Comparison of ENCODE assay signal across 18 cellular contexts in the genomic region with DNA sequence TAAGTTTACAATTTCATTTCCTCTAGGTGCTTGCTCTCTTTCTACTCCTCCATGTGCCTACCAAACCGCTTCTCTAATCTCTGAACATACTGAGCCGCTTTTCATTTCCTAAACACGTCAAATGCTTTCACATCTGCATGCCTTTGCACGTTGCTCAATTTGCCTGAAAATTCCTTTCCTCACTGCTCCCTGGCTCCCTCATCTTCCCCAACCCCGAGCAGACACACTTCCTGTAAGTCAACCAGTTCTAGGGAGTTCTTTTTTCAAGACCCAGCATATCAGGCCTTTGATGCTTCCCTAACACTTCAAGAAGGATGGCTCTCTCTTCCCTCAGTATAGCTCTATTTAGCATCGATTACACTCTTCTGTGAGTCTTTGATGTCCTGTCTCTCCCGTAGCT. TPM values are rescaled to one million over a fixed set of nuclear protein-coding genes. Genes with fewer than 3 reads are reported as not detected.
DNase-seq lines count a peak whose midpoint lies in the region; ATAC-seq and TF ChIP-seq lines count a peak whose summit lies in the region.
"Had no signal": no experiment of that assay in that cellular context is flagged by ENCODE, and none has a peak within 500 bp of the region (broad histone marks: within the 10 kb centered on the region; RNA-seq: fewer than 3 reads in every experiment).

No MANE protein-coding gene starts in this region.

- no peaks in the 10 kb centered on the region for H3K4me1 ChIP-seq in RWPE2 (ENCODE audit: insufficient read depth, poor library complexity, severe bottlenecking)
- H3K4me1 ChIP-seq in neuronal stem cell (ENCODE audit: control insufficient read depth in 2 of 2, insufficient read depth in 1 of 2, low read depth in 1 of 2, low read length in 2 of 2): no peaks in the 10 kb centered on the region
- H3K4me1 ChIP-seq: left lung had no signal

- no peak overlapping the region for H3K18ac ChIP-seq in neuronal stem cell (ENCODE audit: low read length)

- H3K27me3 ChIP-seq in RWPE2 (ENCODE audit: insufficient read depth, poor library complexity, severe bottlenecking): no peaks in the 10 kb centered on the region
- no peaks in the 10 kb centered on the region for H3K27me3 ChIP-seq in neuronal stem cell (ENCODE audit: control insufficient read depth in 3 of 3, insufficient read depth in 3 of 3, low read depth in 1 of 3, low read length in 3 of 3)
- H3K27me3 ChIP-seq: left lung had no signal

- H4K91ac ChIP-seq in neuronal stem cell (ENCODE audit: low read depth, low read length, poor library complexity): no peak overlapping the region

- H3K4me3 ChIP-seq in RWPE2 (ENCODE audit: severe bottlenecking) (no peak overlapping the region), fibroblast of mammary gland (ENCODE audit: control insufficient read depth, low read depth, low read length) (no peak overlapping the region), neuronal stem cell (ENCODE audit: low read length in 2 of 2) (no peak overlapping the region), coronary artery (no peak overlapping the region)
- H3K4me3 ChIP-seq: left lung, mucosa of descending colon had no signal

- TF ChIP-seq CTCF in RWPE2 (IDR thresholded peaks at IDR 0.05; ENCODE audit: poor library complexity, severe bottlenecking) (no peak), fibroblast of mammary gland (conservative IDR thresholded peaks at IDR 0.05; ENCODE audit: control insufficient read depth, insufficient read depth, low read depth, low read length) (no peak), coronary artery (IDR thresholded peaks at IDR 0.05) (no peak)

- H3K4me2 ChIP-seq in neuronal stem cell (ENCODE audit: insufficient read depth, low read length, poor library complexity, severe bottlenecking): no peak overlapping the region

- H2AFZ ChIP-seq in neuronal stem cell (ENCODE audit: low read length): peak overlapping the region; percentile 17

- WGBS in neuronal stem cell (ENCODE audit: extremely low coverage in 2 of 2, insufficient read length in 2 of 2, insufficient replicate concordance in 1 of 2), 2 donors: no CpG with 5 or more reads among the region's 7 CpGs

- H3K36me3 ChIP-seq in RWPE2 (ENCODE audit: low read depth) (no peaks in the 10 kb centered on the region), neuronal stem cell (replicated peaks in 1 of 2; ENCODE audit: control insufficient read depth in 2 of 2, insufficient read depth in 2 of 2, low read length in 2 of 2) (no peaks in the 10 kb centered on the region)
- H3K36me3 ChIP-seq: left lung had no signal

- DNase-seq in GM04503 (ENCODE audit: low read depth) (peak; percentile 3), RWPE2 (ENCODE audit: low spot score) (no peak), fibroblast of mammary gland (ENCODE audit: low read depth) (peak; percentile 42), neuronal stem cell (ENCODE audit: low spot score) (no peak), GM19238 (ENCODE audit: insufficient read length, low spot score) (no peak), coronary artery (ENCODE audit: low spot score) (no peak)
- DNase-seq: activated B cell treated with CpG ODN at 0.5 μM for 24 hours; activated CD8-positive, alpha-beta T cell treated with anti-CD3 and anti-CD28 coated beads for 36 hours; activated T-cell treated with anti-CD3 and anti-CD28 coated beads, Interleukin-2, amount 50 U/mL, for 48 hours; DND-41; left lung; mucosa of descending colon; NCI-H1105; NCI-H2107; NCI-H69; T-helper 2 cell had no signal

- no peaks in the 10 kb centered on the region for H3K79me1 ChIP-seq in neuronal stem cell (ENCODE audit: low read depth, low read length)

- H3K9ac ChIP-seq in neuronal stem cell (ENCODE audit: low read depth, low read length, poor library complexity): no peak overlapping the region

- no peak overlapping the region for H2BK120ac ChIP-seq in neuronal stem cell (ENCODE audit: low read depth, low read length)

- H3K9me3 ChIP-seq in RWPE2 (ENCODE audit: severe bottlenecking) (no peaks in the 10 kb centered on the region), neuronal stem cell (replicated peaks in 1 of 2; ENCODE audit: control insufficient read depth in 2 of 2, insufficient read depth in 1 of 2, low read depth in 1 of 2, low read length in 2 of 2) (no peaks in the 10 kb centered on the region)
- H3K9me3 ChIP-seq: left lung, mucosa of descending colon had no signal

- H3K4ac ChIP-seq in neuronal stem cell (ENCODE audit: low read length): no peak overlapping the region

- H2BK5ac ChIP-seq in neuronal stem cell (ENCODE audit: low read length): no peak overlapping the region

- H3K14ac ChIP-seq in neuronal stem cell (ENCODE audit: low read length): no peak overlapping the region

- H2BK15ac ChIP-seq in neuronal stem cell (ENCODE audit: low read length): no peak overlapping the region

- no peak overlapping the region for H3K23ac ChIP-seq in neuronal stem cell (ENCODE audit: low read depth, low read length, poor library complexity)

- H4K8ac ChIP-seq in neuronal stem cell (ENCODE audit: low read depth, low read length): no peak overlapping the region

- H2AK5ac ChIP-seq in neuronal stem cell (ENCODE audit: low read depth, low read length): no peak overlapping the region

- H3K27ac ChIP-seq in RWPE2 (ENCODE audit: poor library complexity, severe bottlenecking) (no peak overlapping the region), neuronal stem cell (replicated peaks; ENCODE audit: low read length) (no peak overlapping the region), coronary artery (no peak overlapping the region)
- H3K27ac ChIP-seq: left lung had no signal

- no peak overlapping the region for H2BK12ac ChIP-seq in neuronal stem cell (ENCODE audit: low read length)

- ATAC-seq in RWPE2 (ENCODE audit: low read depth) (peak; percentile 45; the same call in 1 of the 3 replicates), GM18520 (IDR thresholded peaks at IDR 0.05; ENCODE audit: unreplicated experiment) (no peak), HG02623 (IDR thresholded peaks at IDR 0.05; ENCODE audit: unreplicated experiment) (no peak)
- ATAC-seq: activated CD8-positive, alpha-beta T cell treated with anti-CD3 and anti-CD28 coated beads for 36 hours; left lung; mucosa of descending colon had no signal

RNA-seq across cellular contexts. Expression of a gene that starts 50.3 kb away (rescaled TPM):
- 27.7 TPM for polyA plus RNA-seq in neuronal stem cell (2013, experiment 1 of 2)
- polyA plus RNA-seq in neuronal stem cell (2013, experiment 2 of 2): 30.4 TPM

Comparison
In these comparisons a context has a peak if more than half of its experiments do, and no peak if none do; other contexts are left out.
1. DNase-seq: peak in GM04503 (single experiment) and fibroblast of mammary gland (single experiment); none in RWPE2 (single experiment), neuronal stem cell (single experiment), GM19238 (single experiment) and coronary artery (single experiment).